Comparison of ENCODE assay signal across 8 cellular contexts in genomic region chr6:137309078-137309762, GRCh38.
DNase-seq lines count a peak whose midpoint lies in the region; ATAC-seq and TF ChIP-seq lines count a peak whose summit lies in the region.

No MANE protein-coding gene starts in this region.

- no peaks in the 10 kb centered on the region for H3K27me3 Mint-ChIP-seq in MCF 10A (ENCODE audit: insufficient read depth, unreplicated experiment)

- ATAC-seq in HG03097 (IDR thresholded peaks at IDR 0.05; ENCODE audit: low FRiP score, unreplicated experiment) = no peak
- ATAC-seq in HG02571 (IDR thresholded peaks at IDR 0.05; ENCODE audit: unreplicated experiment) = no peak

- no TSS peak for BruUV-seq in MCF 10A (replicated peaks; lab: Mats Ljungman, UMichigan)

- H3K4me1 Mint-ChIP-seq in MCF 10A (ENCODE audit: insufficient read depth, unreplicated experiment) = peaks cover 15% of the 10 kb centered on the region

- DNase-seq in GF-D8 (lab: John Stamatoyannopoulos, UW) (peak; percentile 51), NCI-H2196 treated with DMSO at 0.1 percent for 48 hours (lab: John Stamatoyannopoulos, UW; ENCODE audit: unreplicated experiment) (peak; percentile 77), MCF 10A (ENCODE audit: unreplicated experiment) (peak; percentile 89), left kidney (ENCODE audit: low read depth, low spot score) (peak; percentile 34), activated gamma-delta T cell (lab: John Stamatoyannopoulos, UW) (no peak)

- CTCF ChIA-PET in MCF 10A (lab: Yijun Ruan, JAX) = interaction anchor here (0.6 to 2.1 kb wide), 3 partner anchors 14 to 215 kb away, joined by 3 to 6 read pairs (median 4); no protein-coding TSS in a partner anchor

- no peak overlapping the region for H3K27ac Mint-ChIP-seq in MCF 10A (ENCODE audit: low read depth, unreplicated experiment)

- H3K9me3 Mint-ChIP-seq in MCF 10A (ENCODE audit: unreplicated experiment) = no peaks in the 10 kb centered on the region

- TF ChIP-seq CTCF in 22Rv1 (IDR thresholded peaks at IDR 0.05) (no peak), MCF 10A (IDR thresholded peaks at IDR 0.05; ENCODE audit: unreplicated experiment) (no peak)

- H3K36me3 Mint-ChIP-seq in MCF 10A (ENCODE audit: insufficient read depth, unreplicated experiment) = no peaks in the 10 kb centered on the region

- peak overlapping the region; percentile 25; the same call in 1 of the 2 replicates for H3K27ac ChIP-seq in 22Rv1

- POLR2A ChIA-PET in MCF 10A (lab: Yijun Ruan, JAX) = interaction anchor here (0.8 to 3.0 kb wide), 7 partner anchors 11 to 96 kb away, joined by 3 to 9 read pairs (median 4); no protein-coding TSS in a partner anchor

- intact Hi-C loops in MCF 10A (cut with micrococcal nuclease) = no loop called here

- H3K4me3 Mint-ChIP-seq in MCF 10A (ENCODE audit: unreplicated experiment) = no peak overlapping the region
